8 cellular contexts compared by ENCODE assay signal in genomic region chr2:30711646-30712085, GRCh38.
DNase-seq lines count a peak whose midpoint lies in the region; ATAC-seq and TF ChIP-seq lines count a peak whose summit lies in the region.

No MANE protein-coding gene starts in this region.

- H3K27me3 ChIP-seq in uterus, result no peaks in the 10 kb centered on the region

- H3K36me3 ChIP-seq in uterus, result no peaks in the 10 kb centered on the region

- no peak for TF ChIP-seq POLR2A in uterus (IDR thresholded peaks at IDR 0.05)

- H3K4me3 Mint-ChIP-seq in glutamatergic neuron (ENCODE audit: unreplicated experiment), result no peak overlapping the region

- DNase-seq in GM12865 (ENCODE audit: low read depth), result peak; percentile 90
- DNase-seq in NCI-H1048 (lab: John Stamatoyannopoulos, UW), result peak; percentile 90
- peak; percentile 89 for DNase-seq in SK-N-DZ (ENCODE audit: low spot score)
- DNase-seq in activated naive CD4-positive, alpha-beta T cell treated with Interleukin-2 at 50 U/mL for 16 hours, result peak; percentile 86
- DNase-seq in glutamatergic neuron, result peak; percentile 89
- DNase-seq in posterior cingulate gyrus, result peak in 8 of 10 donors; percentile 38 to 93 (median 76)
- DNase-seq in uterus, result peak; percentile 75 to 80

- TF ChIP-seq CTCF in GM12865 (IDR thresholded peaks at IDR 0.05; ENCODE audit: insufficient read depth, low read depth, low read length, missing control alignments) (peak; percentile 100), glutamatergic neuron (IDR thresholded peaks at IDR 0.05; ENCODE audit: partially characterized antibody, unreplicated experiment) (peak; percentile 99), uterus (IDR thresholded peaks at IDR 0.05) (peak; percentile 91 to 98 (median 94))

- peaks cover 5% of the 10 kb centered on the region for H3K9me3 Mint-ChIP-seq in glutamatergic neuron (ENCODE audit: unreplicated experiment)

- no peaks in the 10 kb centered on the region for H3K36me3 Mint-ChIP-seq in glutamatergic neuron (ENCODE audit: unreplicated experiment)

- peaks cover 1% of the 10 kb centered on the region for H3K27me3 Mint-ChIP-seq in glutamatergic neuron (ENCODE audit: unreplicated experiment)

- H3K9me3 ChIP-seq in uterus, result no peaks in the 10 kb centered on the region

- intact Hi-C loops in posterior cingulate gyrus (cut with DNase I) (loop anchor here (2.0 kb wide), 1 partner anchor 621 kb away; no protein-coding TSS in a partner anchor), uterus (cut with DNase I; ENCODE audit: low total_unique reads) (no loop called here)

- H3K4me3 ChIP-seq in GM12865 (ENCODE audit: low read depth, low read length) (no peak overlapping the region), uterus (no peak overlapping the region)

- H3K27ac ChIP-seq in uterus, result no peak overlapping the region

- peaks cover 2% of the 10 kb centered on the region for H3K4me1 Mint-ChIP-seq in glutamatergic neuron (ENCODE audit: low read depth, unreplicated experiment)

- no peaks in the 10 kb centered on the region for H3K4me1 ChIP-seq in uterus

- no peak overlapping the region for H3K27ac Mint-ChIP-seq in glutamatergic neuron (ENCODE audit: unreplicated experiment)

- ATAC-seq in HG02610 (IDR thresholded peaks at IDR 0.05; ENCODE audit: unreplicated experiment), result peak; percentile 82
